In genomic region chr5:157729858-157730257, GRCh38 we compare ENCODE assay signal across 10 cellular contexts. TPM values are rescaled to one million over a fixed set of nuclear protein-coding genes. Genes with fewer than 3 reads are reported as not detected.
A peak's percentile ranks its signal among the peaks of the same experiment; 100 is the strongest.
DNase-seq lines count a peak whose midpoint lies in the region; ATAC-seq and TF ChIP-seq lines count a peak whose summit lies in the region.
"Had no signal": no experiment of that assay in that cellular context is flagged by ENCODE, and none has a peak within 500 bp of the region (broad histone marks: within the 10 kb centered on the region; RNA-seq: fewer than 3 reads in every experiment).

No MANE protein-coding gene starts in this region.

- H3K4me3 ChIP-seq in mucosa of descending colon, result no peak overlapping the region
- no peak overlapping the region for H3K4me3 ChIP-seq in Caco-2 (ENCODE audit: low read depth, low read length)

- intact Hi-C loops in mucosa of descending colon (cut with DNase I, micrococcal nuclease), result no loop called here
- intact Hi-C loops in Caco-2 (cut with micrococcal nuclease; ENCODE audit: unreplicated experiment), result no loop called here

- ATAC-seq in GM18519 (IDR thresholded peaks at IDR 0.05; ENCODE audit: low FRiP score, unreplicated experiment), result peak; percentile 81
- peak; percentile 71 for ATAC-seq in GM21360 (IDR thresholded peaks at IDR 0.05; ENCODE audit: unreplicated experiment)
- peak; percentile 69 for ATAC-seq in HG03064 (IDR thresholded peaks at IDR 0.05; ENCODE audit: low read depth, unreplicated experiment)
- ATAC-seq in mucosa of descending colon, result no peak

- BruUV-seq in Caco-2 (replicated peaks; lab: Mats Ljungman, UMichigan), result no TSS peak

- no peak for DNase-seq in activated naive CD8-positive, alpha-beta T cell treated with anti-CD3 and anti-CD28 coated beads for 36 hours
- no peak for DNase-seq in stimulated activated CD4-positive, alpha-beta T cell treated with anti-CD3 and anti-CD28 coated beads, Interleukin-2, amount 100 ng/mL, for 48 hours
- DNase-seq in mucosa of descending colon (no peak), Caco-2 (no peak)
- no peak for DNase-seq in activated CD4-positive, alpha-beta T cell treated with anti-CD3 and anti-CD28 coated beads for 1 hour
- DNase-seq: effector CD8-positive, alpha-beta T cell had no signal

- POLR2A ChIA-PET in Caco-2 (lab: Charles Lee), result no interaction called here

- no peaks in the 10 kb centered on the region for H3K9me3 Mint-ChIP-seq in activated naive CD8-positive, alpha-beta T cell treated with anti-CD3 and anti-CD28 coated beads for 36 hours
- H3K9me3 Mint-ChIP-seq in Caco-2 (ENCODE audit: unreplicated experiment), result peaks cover 4% of the 10 kb centered on the region

- peaks cover 22% of the 10 kb centered on the region for H3K4me1 Mint-ChIP-seq in activated naive CD8-positive, alpha-beta T cell treated with anti-CD3 and anti-CD28 coated beads for 36 hours
- peaks cover 10% of the 10 kb centered on the region for H3K4me1 Mint-ChIP-seq in Caco-2 (ENCODE audit: low read depth, unreplicated experiment)

- H3K4me3 Mint-ChIP-seq in activated naive CD8-positive, alpha-beta T cell treated with anti-CD3 and anti-CD28 coated beads for 36 hours, result no peak overlapping the region
- no peak overlapping the region for H3K4me3 Mint-ChIP-seq in Caco-2 (ENCODE audit: unreplicated experiment)

- TF ChIP-seq CTCF in mucosa of descending colon (IDR thresholded peaks at IDR 0.05) (no peak), Caco-2 (IDR thresholded peaks at IDR 0.05; ENCODE audit: insufficient read depth in 1 of 2, low read depth in 1 of 2, low read length in 1 of 2, severe bottlenecking in 1 of 2, unreplicated experiment in 1 of 2) (no peak)

- H3K9me3 ChIP-seq in mucosa of descending colon (no peaks in the 10 kb centered on the region), Caco-2 (no peaks in the 10 kb centered on the region)

- no peaks in the 10 kb centered on the region for H3K36me3 ChIP-seq in mucosa of descending colon (ENCODE audit: low read depth)
- H3K36me3 ChIP-seq in Caco-2 (ENCODE audit: control insufficient read depth, insufficient read depth, low read length), result no peaks in the 10 kb centered on the region

- H3K36me3 Mint-ChIP-seq in activated naive CD8-positive, alpha-beta T cell treated with anti-CD3 and anti-CD28 coated beads for 36 hours, result peaks cover 18% of the 10 kb centered on the region
- H3K36me3 Mint-ChIP-seq in Caco-2 (ENCODE audit: insufficient read depth, unreplicated experiment), result peaks cover 14% of the 10 kb centered on the region

- peaks cover 9% of the 10 kb centered on the region for H3K4me1 ChIP-seq in mucosa of descending colon (ENCODE audit: low read depth)
- 0 out of 2 replicates have a peak, but pooled peaks cover 4% of the 10 kb centered on the region for H3K4me1 ChIP-seq in Caco-2

- H3K27ac Mint-ChIP-seq in activated naive CD8-positive, alpha-beta T cell treated with anti-CD3 and anti-CD28 coated beads for 36 hours, result peak overlapping the region; percentile 57
- H3K27ac Mint-ChIP-seq in Caco-2 (ENCODE audit: unreplicated experiment), result no peak overlapping the region

- H3K27me3 Mint-ChIP-seq in activated naive CD8-positive, alpha-beta T cell treated with anti-CD3 and anti-CD28 coated beads for 36 hours, result no peaks in the 10 kb centered on the region
- no peaks in the 10 kb centered on the region for H3K27me3 Mint-ChIP-seq in Caco-2 (ENCODE audit: insufficient read depth, unreplicated experiment)

- no peaks in the 10 kb centered on the region for H3K27me3 ChIP-seq in Caco-2 (replicated peaks; ENCODE audit: control insufficient read depth, insufficient read depth, low read length)

- CTCF ChIA-PET in Caco-2 (lab: Charles Lee), result interaction anchor here (2.0 kb wide), 1 partner anchor 14 kb away, joined by 24 read pairs; the partner anchor contains the start of gene LSM11

RNA-seq across cellular contexts. Expression of gene THG1L, which starts 1.4 kb away (rescaled TPM):
- 10 to 100 TPM; 29.2 to 32.1 TPM for total RNA-seq in activated naive CD8-positive, alpha-beta T cell treated with anti-CD3 and anti-CD28 coated beads for 36 hours
- total RNA-seq in mucosa of descending colon (10 to 100 TPM; 14.0 to 22.0 (median 14.5) TPM), Caco-2 (2022) (19.8 and 22.9 TPM in 2 replicates)

RNA-seq across cellular contexts. Expression of gene LSM11, which starts 13.7 kb away (rescaled TPM):
- total RNA-seq in activated naive CD8-positive, alpha-beta T cell treated with anti-CD3 and anti-CD28 coated beads for 36 hours, result 1 to 10 TPM; 6.7 to 7.5 TPM
- total RNA-seq in mucosa of descending colon (1 to 10 TPM; 3.7 to 9.5 (median 4.7) TPM), Caco-2 (2022) (6.8 and 7.7 TPM in 2 replicates)

RNA-seq across cellular contexts. Expression of gene C5orf52, which starts 58.5 kb away (rescaled TPM):
- total RNA-seq in activated naive CD8-positive, alpha-beta T cell treated with anti-CD3 and anti-CD28 coated beads for 36 hours, result not detected
- total RNA-seq in mucosa of descending colon (1 to 10 TPM; 1.7 to 5.7 (median 3.5) TPM), Caco-2 (2022) (not detected in 2 replicates)
- total RNA-seq: HT1080 had no signal
